ENCODE assay signal across 9 cellular contexts in the genomic region with DNA sequence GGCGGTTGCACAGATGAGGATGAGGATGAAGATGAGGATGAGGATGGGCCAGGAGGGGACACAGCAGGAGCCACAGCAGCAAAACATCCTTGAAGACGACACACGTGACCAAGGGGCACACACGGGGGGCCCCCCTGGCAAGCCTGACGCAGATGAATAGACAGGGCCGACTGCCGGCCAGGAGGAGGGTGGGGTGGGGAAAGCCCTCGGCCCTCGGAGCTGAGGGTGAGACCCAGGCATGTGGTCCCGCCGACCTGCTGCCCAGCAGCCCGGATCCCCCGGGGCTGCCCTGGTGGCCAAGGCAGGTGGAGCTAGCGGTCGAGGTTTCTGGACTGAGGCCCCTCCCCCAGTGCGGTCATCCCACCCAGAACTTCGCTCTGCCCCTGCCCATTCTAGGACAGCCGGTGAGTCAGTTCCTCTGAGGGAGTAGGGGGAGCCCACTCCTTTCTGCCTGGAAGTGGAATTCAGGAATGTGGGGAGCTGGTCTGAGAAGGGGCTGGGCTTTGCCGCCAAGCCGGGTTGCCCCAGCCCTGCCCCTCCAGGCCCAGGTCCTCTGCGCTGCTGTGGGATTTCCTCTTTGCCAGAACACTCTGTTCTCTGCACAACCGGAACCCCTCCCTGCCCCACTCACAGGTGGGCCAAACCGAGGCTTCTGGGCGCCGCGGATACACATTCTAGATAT. TPM values are rescaled to one million over a fixed set of nuclear protein-coding genes. Genes with fewer than 3 reads are reported as not detected.
A peak's percentile ranks its signal among the peaks of the same experiment; 100 is the strongest.
DNase-seq lines count a peak whose midpoint lies in the region; ATAC-seq, FAIRE-seq and TF ChIP-seq lines count a peak whose summit lies in the region.
"Had no signal": no experiment of that assay in that cellular context is flagged by ENCODE, and none has a peak within 500 bp of the region (broad histone marks: within the 10 kb centered on the region; RNA-seq: fewer than 3 reads in every experiment).

No MANE protein-coding gene starts in this region.

- FAIRE-seq in endothelial cell of umbilical vein (lab: Jason Lieb, UNC): peak; percentile 85

- CTCF ChIA-PET in endothelial cell of umbilical vein (lab: Charles Lee): interaction anchor here (0.7 to 4.3 kb wide), 13 partner anchors 9 to 154 kb away, joined by 3 to 60 read pairs (median 4); a partner anchor contains a TSS

- H3K27me3 ChIP-seq in endothelial cell of umbilical vein (ENCODE audit: control insufficient read depth in 2 of 2, insufficient read depth in 2 of 2, low read length in 2 of 2): no peaks in the 10 kb centered on the region

- TF ChIP-seq POLR2A in endothelial cell of umbilical vein (IDR thresholded peaks at IDR 0.05; ENCODE audit: low read depth, low read length): no peak

- H3K4me1 Mint-ChIP-seq in osteocyte (ENCODE audit: unreplicated experiment): peaks cover 68% of the 10 kb centered on the region

- H3K27ac Mint-ChIP-seq in osteocyte (ENCODE audit: unreplicated experiment): peak overlapping the region; percentile 47

- peak overlapping the region; percentile 8 for H2AFZ ChIP-seq in endothelial cell of umbilical vein (ENCODE audit: low read depth, low read length)

- BruUV-seq in endothelial cell of umbilical vein (replicated peaks; lab: Mats Ljungman, UMichigan): no TSS peak

- H3K4me2 ChIP-seq in endothelial cell of umbilical vein (ENCODE audit: insufficient read depth, low read length): peak overlapping the region; percentile 5

- no peak overlapping the region for H3K4me3 Mint-ChIP-seq in osteocyte (ENCODE audit: unreplicated experiment)

- peak; percentile 59 for ATAC-seq in HG02759 (IDR thresholded peaks at IDR 0.05; ENCODE audit: unreplicated experiment)
- no peak for ATAC-seq in GM21526 (IDR thresholded peaks at IDR 0.05; ENCODE audit: low FRiP score, unreplicated experiment)

- no peaks in the 10 kb centered on the region for H3K79me2 ChIP-seq in endothelial cell of umbilical vein (ENCODE audit: control insufficient read depth, insufficient read depth, low read length)

- no peaks in the 10 kb centered on the region for H3K9me1 ChIP-seq in endothelial cell of umbilical vein (replicated peaks; ENCODE audit: control insufficient read depth, extremely low read depth, insufficient read depth, low read length)

- POLR2A ChIA-PET in endothelial cell of umbilical vein (lab: Charles Lee): interaction anchor here (0.7 to 1.2 kb wide), 3 partner anchors 18 to 139 kb away, joined by 3 to 6 read pairs (median 3); no protein-coding TSS in a partner anchor

- H3K9me3 ChIP-seq in endothelial cell of umbilical vein (replicated peaks; ENCODE audit: control insufficient read depth, insufficient read depth, low read length): no peaks in the 10 kb centered on the region

- TF ChIP-seq CTCF in endothelial cell of umbilical vein (IDR thresholded peaks at IDR 0.05; ENCODE audit: extremely low read depth in 1 of 2, insufficient read depth in 1 of 2, low read depth in 1 of 2, low read length in 2 of 2) (peak; percentile 20 to 26), osteocyte (IDR thresholded peaks at IDR 0.05) (peak; percentile 10)

- DNase-seq in EH (ENCODE audit: low read depth): peak; percentile 79
- peak; percentile 30 to 45 for DNase-seq in activated CD4-positive, alpha-beta T cell treated with anti-CD3 and anti-CD28 coated beads for 4 hours
- DNase-seq in endothelial cell of umbilical vein (ENCODE audit: low read depth, low spot score): peak; percentile 66
- no peak for DNase-seq in osteocyte (ENCODE audit: extremely low spot score, unreplicated experiment)
- no peak for DNase-seq in NCI-H146 (lab: John Stamatoyannopoulos, UW)
- no peak for DNase-seq in Kasumi-1 (lab: John Stamatoyannopoulos, UW)

- no peaks in the 10 kb centered on the region for H3K27me3 Mint-ChIP-seq in osteocyte (ENCODE audit: unreplicated experiment)

- no peak overlapping the region for H3K27ac ChIP-seq in endothelial cell of umbilical vein (ENCODE audit: insufficient read depth, low read depth, low read length)

- no peaks in the 10 kb centered on the region for H3K36me3 Mint-ChIP-seq in osteocyte (ENCODE audit: unreplicated experiment)

- H4K20me1 ChIP-seq in endothelial cell of umbilical vein (replicated peaks; ENCODE audit: control insufficient read depth, extremely low read depth, insufficient read depth, low read length): no peaks in the 10 kb centered on the region

- H3K36me3 ChIP-seq in endothelial cell of umbilical vein (ENCODE audit: control insufficient read depth in 2 of 2, extremely low read depth in 1 of 2, insufficient read depth in 2 of 2, low read length in 2 of 2): no peaks in the 10 kb centered on the region

- dilution Hi-C loops in endothelial cell of umbilical vein (cut with MboI; ENCODE audit: extremely low pct_ligation_motif_present, low sequenced_read_pairs): no loop called here

- intact Hi-C loops in endothelial cell of umbilical vein (cut with micrococcal nuclease): loop anchor here (2.0 to 10.0 kb wide), 2 partner anchors 13 to 187 kb away; a partner anchor contains a TSS

- H3K9me3 Mint-ChIP-seq in osteocyte (ENCODE audit: unreplicated experiment): no peaks in the 10 kb centered on the region
- H3K9me3 Mint-ChIP-seq: neural crest cell had no signal

- peaks cover 23% of the 10 kb centered on the region for H3K4me1 ChIP-seq in endothelial cell of umbilical vein (ENCODE audit: control insufficient read depth, extremely low read depth, insufficient read depth, low read length)

- no peak overlapping the region for H3K4me3 ChIP-seq in endothelial cell of umbilical vein (replicated peaks in 1 of 3; ENCODE audit: insufficient read depth in 1 of 3, low read depth in 1 of 3, low read length in 3 of 3)

- no peak overlapping the region for H3K9ac ChIP-seq in endothelial cell of umbilical vein (replicated peaks; ENCODE audit: extremely low read depth, insufficient read depth, low read length)

TF ChIP-seq in endothelial cell of umbilical vein, 7 proteins besides CTCF, POLR2A, EP300 and RAD21:
- peak; percentile 63 for TF ChIP-seq FOS (IDR thresholded peaks at IDR 0.05; ENCODE audit: borderline replicate concordance, insufficient read depth, low read length)
- TF ChIP-seq POLR2AphosphoS5 (IDR thresholded peaks at IDR 0.05; ENCODE audit: insufficient read depth, low read depth, low read length): peak; percentile 30
- no peak for TF ChIP-seq JUN (IDR thresholded peaks at IDR 0.05; ENCODE audit: borderline replicate concordance, insufficient read depth, insufficient read length, low read depth)

RNA-seq across cellular contexts. Expression of a gene that starts 9.9 kb away (rescaled TPM):
- total RNA-seq in endothelial cell of umbilical vein (0.42 and 0.91 TPM in 2 replicates), osteocyte (8.6 and 9.1 TPM in 2 replicates)
- 0.22 and 0.51 TPM in 2 replicates for polyA plus RNA-seq in endothelial cell of umbilical vein
- polyA plus RNA-seq in endothelial cell of umbilical vein (2011; cell fraction: cytosol; rRNA removed): 0.26 and 0.31 TPM in 2 replicates
- 0.13 TPM in 1 of 2 replicates, not detected in the other for polyA plus RNA-seq in endothelial cell of umbilical vein (2011; cell fraction: nucleus; rRNA removed)
- polyA plus RNA-seq in endothelial cell of umbilical vein (2012): 0.23 and 1.4 TPM in 2 replicates
- 0.08 and 0.36 TPM in 2 replicates for polyA minus RNA-seq in endothelial cell of umbilical vein
- not detected for polyA minus RNA-seq in endothelial cell of umbilical vein (2011; cell fraction: cytosol; rRNA and poly(A)+ RNA removed)
- not detected in 2 replicates for polyA minus RNA-seq in endothelial cell of umbilical vein (2011; cell fraction: nucleus; rRNA and poly(A)+ RNA removed)

RNA-seq across cellular contexts. Expression of a gene that starts 12.3 kb away (rescaled TPM):
- total RNA-seq in endothelial cell of umbilical vein (not detected in 2 replicates), osteocyte (1.3 and 1.4 TPM in 2 replicates)
- polyA plus RNA-seq in endothelial cell of umbilical vein: not detected in 2 replicates
- not detected in 2 replicates for polyA plus RNA-seq in endothelial cell of umbilical vein (2011; cell fraction: cytosol; rRNA removed)
- 0.12 and 0.34 TPM in 2 replicates for polyA plus RNA-seq in endothelial cell of umbilical vein (2011; cell fraction: nucleus; rRNA removed)
- polyA plus RNA-seq in endothelial cell of umbilical vein (2012): 0.26 TPM in 1 of 2 replicates, not detected in the other
- not detected in 2 replicates for polyA minus RNA-seq in endothelial cell of umbilical vein
- not detected for polyA minus RNA-seq in endothelial cell of umbilical vein (2011; cell fraction: cytosol; rRNA and poly(A)+ RNA removed)
- polyA minus RNA-seq in endothelial cell of umbilical vein (2011; cell fraction: nucleus; rRNA and poly(A)+ RNA removed): not detected in 2 replicates

RNA-seq across cellular contexts. Expression of a gene that starts 26.3 kb away (rescaled TPM):
- total RNA-seq in endothelial cell of umbilical vein (38.5 and 42.6 TPM in 2 replicates), osteocyte (14.5 and 17.5 TPM in 2 replicates)
- 25.5 and 35.0 TPM in 2 replicates for polyA plus RNA-seq in endothelial cell of umbilical vein
- polyA plus RNA-seq in endothelial cell of umbilical vein (2011; cell fraction: cytosol; rRNA removed): 14.3 and 17.0 TPM in 2 replicates
- polyA plus RNA-seq in endothelial cell of umbilical vein (2011; cell fraction: nucleus; rRNA removed): 34.9 and 50.9 TPM in 2 replicates
- 28.8 and 49.4 TPM in 2 replicates for polyA plus RNA-seq in endothelial cell of umbilical vein (2012)
- 18.1 and 20.4 TPM in 2 replicates for polyA minus RNA-seq in endothelial cell of umbilical vein
- 4.5 TPM for polyA minus RNA-seq in endothelial cell of umbilical vein (2011; cell fraction: cytosol; rRNA and poly(A)+ RNA removed)
- polyA minus RNA-seq in endothelial cell of umbilical vein (2011; cell fraction: nucleus; rRNA and poly(A)+ RNA removed): 16.7 and 35.6 TPM in 2 replicates

RNA-seq across cellular contexts. Expression of a gene that starts 58.1 kb away (rescaled TPM):
- total RNA-seq in endothelial cell of umbilical vein (0.69 and 1.7 TPM in 2 replicates), osteocyte (1.9 and 3.3 TPM in 2 replicates)
- 0.59 and 0.76 TPM in 2 replicates for polyA plus RNA-seq in endothelial cell of umbilical vein
- 0.34 and 0.50 TPM in 2 replicates for polyA plus RNA-seq in endothelial cell of umbilical vein (2011; cell fraction: cytosol; rRNA removed)
- 0.63 and 0.90 TPM in 2 replicates for polyA plus RNA-seq in endothelial cell of umbilical vein (2011; cell fraction: nucleus; rRNA removed)
- polyA plus RNA-seq in endothelial cell of umbilical vein (2012): 0.52 and 0.60 TPM in 2 replicates
- 1.4 and 1.7 TPM in 2 replicates for polyA minus RNA-seq in endothelial cell of umbilical vein
- not detected for polyA minus RNA-seq in endothelial cell of umbilical vein (2011; cell fraction: cytosol; rRNA and poly(A)+ RNA removed)
- polyA minus RNA-seq in endothelial cell of umbilical vein (2011; cell fraction: nucleus; rRNA and poly(A)+ RNA removed): not detected in 2 replicates

Comparison
In these comparisons a context has a peak if more than half of its experiments do, and no peak if none do; other contexts are left out.
1. DNase-seq: peak in EH (single experiment), activated CD4-positive, alpha-beta T cell treated with anti-CD3 and anti-CD28 coated beads for 4 hours (2 of 2) and endothelial cell of umbilical vein (single experiment); none in osteocyte (single experiment), NCI-H146 (single experiment) and Kasumi-1 (0 of 2).